In the genomic region with DNA sequence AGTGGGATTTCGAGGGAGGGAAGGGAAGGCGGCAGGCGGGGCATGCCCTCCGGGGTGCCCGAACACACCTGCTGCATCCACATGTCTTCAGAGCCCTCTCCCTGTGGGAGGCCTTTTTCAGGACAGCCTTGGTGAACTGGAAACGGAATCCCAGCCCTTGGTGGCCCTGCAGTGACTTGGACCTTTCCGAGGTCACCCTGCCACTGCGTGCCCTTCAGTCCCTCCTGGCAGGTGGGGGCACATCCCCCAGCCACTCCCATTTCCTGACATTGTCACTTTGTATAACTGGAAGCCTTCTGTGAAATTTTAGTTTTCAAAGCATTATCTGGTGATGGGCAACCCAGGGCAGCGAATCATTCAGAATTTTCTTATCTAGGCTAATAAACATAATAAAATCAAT, we compare ENCODE assay signal across 19 cellular contexts.
"Had no signal": no experiment of that assay in that cellular context is flagged by ENCODE, and none has a peak within 500 bp of the region (broad histone marks: within the 10 kb centered on the region; RNA-seq: fewer than 3 reads in every experiment).

No MANE protein-coding gene starts in this region.

- H3K4me3 ChIP-seq: gastroesophageal sphincter, heart left ventricle, mucosa of descending colon, ovary, upper lobe of right lung had no signal

- H3K4me3 Mint-ChIP-seq: activated B cell treated with CpG ODN at 0.5 μM for 24 hours; activated CD4-positive, alpha-beta memory T cell treated with anti-CD3 and anti-CD28 coated beads, Interleukin-2, amount 10 ng/mL, durations not matched to agents 7 days and 5 days; activated naive CD4-positive, alpha-beta T cell treated with anti-CD3 and anti-CD28 coated beads, Interleukin-2, amount 50 U/mL, for 24 hours; activated T-cell treated with anti-CD3 and anti-CD28 coated beads, Interleukin-2, amount 50 U/mL, for 24 hours; naive B cell; neural crest cell; stimulated activated naive B cell treated with anti-CD40 and anti-IgM and Interleukin-4, amounts not matched to agents 10 μg/mL and 1 μg/mL and 100 μg/mL, for 72 hours had no signal

- ATAC-seq: esophagus mucosa; gastroesophageal sphincter; left ventricle myocardium superior; mucosa of descending colon; sciatic nerve; stimulated activated naive B cell treated with anti-CD40 and anti-IgM and Interleukin-4, amounts not matched to agents 10 μg/mL and 1 μg/mL and 100 μg/mL, for 72 hours; upper lobe of right lung had no signal

- H3K27me3 Mint-ChIP-seq: activated B cell treated with CpG ODN at 0.5 μM for 24 hours; activated CD4-positive, alpha-beta memory T cell treated with anti-CD3 and anti-CD28 coated beads, Interleukin-2, amount 10 ng/mL, durations not matched to agents 7 days and 5 days; activated naive CD4-positive, alpha-beta T cell treated with anti-CD3 and anti-CD28 coated beads, Interleukin-2, amount 50 U/mL, for 24 hours; activated T-cell treated with anti-CD3 and anti-CD28 coated beads, Interleukin-2, amount 50 U/mL, for 24 hours; naive B cell; stimulated activated naive B cell treated with anti-CD40 and anti-IgM and Interleukin-4, amounts not matched to agents 10 μg/mL and 1 μg/mL and 100 μg/mL, for 72 hours had no signal

- H3K27ac Mint-ChIP-seq: activated B cell treated with CpG ODN at 0.5 μM for 24 hours; activated CD4-positive, alpha-beta memory T cell treated with anti-CD3 and anti-CD28 coated beads, Interleukin-2, amount 10 ng/mL, durations not matched to agents 7 days and 5 days; activated naive CD4-positive, alpha-beta T cell treated with anti-CD3 and anti-CD28 coated beads, Interleukin-2, amount 50 U/mL, for 24 hours; activated T-cell treated with anti-CD3 and anti-CD28 coated beads, Interleukin-2, amount 50 U/mL, for 24 hours; activated T-helper 2 cell treated with anti-CD3 and anti-CD28 coated beads, Interferon-gamma antibody, Interleukin-2, Interleukin-4, amounts not matched to agents 10 μg/mL and 5 μg/mL and 100 μg/mL, durations not matched to agents 14 hours and 24 hours and 36 hours had no signal

- H3K27ac ChIP-seq: gastroesophageal sphincter, heart left ventricle, ovary, upper lobe of right lung had no signal

- H3K36me3 ChIP-seq: ovary had no signal

- H3K27me3 ChIP-seq: gastroesophageal sphincter, heart left ventricle, ovary, upper lobe of right lung had no signal

- H3K4me1 Mint-ChIP-seq: activated B cell treated with CpG ODN at 0.5 μM for 24 hours; activated CD4-positive, alpha-beta memory T cell treated with anti-CD3 and anti-CD28 coated beads, Interleukin-2, amount 10 ng/mL, durations not matched to agents 7 days and 5 days; activated naive CD4-positive, alpha-beta T cell treated with anti-CD3 and anti-CD28 coated beads, Interleukin-2, amount 50 U/mL, for 24 hours had no signal

- DNase-seq: activated B cell treated with CpG ODN at 0.5 μM for 24 hours; activated CD4-positive, alpha-beta memory T cell treated with anti-CD3 and anti-CD28 coated beads, Interleukin-2, amount 10 ng/mL, durations not matched to agents 7 days and 5 days; activated CD4-positive, alpha-beta T cell treated with anti-CD3 and anti-CD28 coated beads for 4 hours; activated T-cell treated with anti-CD3 and anti-CD28 coated beads, Interleukin-2, amount 50 U/mL, for 24 hours; effector CD4-positive, alpha-beta T cell; heart left ventricle; left ventricle myocardium superior; naive B cell; ovary; stimulated activated CD4-positive, alpha-beta T cell treated with anti-CD3 and anti-CD28 coated beads, Interleukin-4, amount 100 ng/mL, for 4 hours; stimulated activated naive B cell treated with anti-CD40 and anti-IgM and Interleukin-4, amounts not matched to agents 10 μg/mL and 1 μg/mL and 100 μg/mL, for 72 hours; upper lobe of right lung had no signal

- H3K9me3 ChIP-seq: gastroesophageal sphincter, heart left ventricle, mucosa of descending colon, ovary, upper lobe of right lung had no signal

- H3K4me1 ChIP-seq: upper lobe of right lung had no signal

- H3K9me3 Mint-ChIP-seq: activated B cell treated with CpG ODN at 0.5 μM for 24 hours; activated CD4-positive, alpha-beta memory T cell treated with anti-CD3 and anti-CD28 coated beads, Interleukin-2, amount 10 ng/mL, durations not matched to agents 7 days and 5 days; activated naive CD4-positive, alpha-beta T cell treated with anti-CD3 and anti-CD28 coated beads, Interleukin-2, amount 50 U/mL, for 24 hours; activated T-cell treated with anti-CD3 and anti-CD28 coated beads, Interleukin-2, amount 50 U/mL, for 24 hours; activated T-helper 2 cell treated with anti-CD3 and anti-CD28 coated beads, Interferon-gamma antibody, Interleukin-2, Interleukin-4, amounts not matched to agents 10 μg/mL and 5 μg/mL and 100 μg/mL, durations not matched to agents 14 hours and 24 hours and 36 hours; naive B cell; neural crest cell; stimulated activated naive B cell treated with anti-CD40 and anti-IgM and Interleukin-4, amounts not matched to agents 10 μg/mL and 1 μg/mL and 100 μg/mL, for 72 hours had no signal
